In the genomic region with DNA sequence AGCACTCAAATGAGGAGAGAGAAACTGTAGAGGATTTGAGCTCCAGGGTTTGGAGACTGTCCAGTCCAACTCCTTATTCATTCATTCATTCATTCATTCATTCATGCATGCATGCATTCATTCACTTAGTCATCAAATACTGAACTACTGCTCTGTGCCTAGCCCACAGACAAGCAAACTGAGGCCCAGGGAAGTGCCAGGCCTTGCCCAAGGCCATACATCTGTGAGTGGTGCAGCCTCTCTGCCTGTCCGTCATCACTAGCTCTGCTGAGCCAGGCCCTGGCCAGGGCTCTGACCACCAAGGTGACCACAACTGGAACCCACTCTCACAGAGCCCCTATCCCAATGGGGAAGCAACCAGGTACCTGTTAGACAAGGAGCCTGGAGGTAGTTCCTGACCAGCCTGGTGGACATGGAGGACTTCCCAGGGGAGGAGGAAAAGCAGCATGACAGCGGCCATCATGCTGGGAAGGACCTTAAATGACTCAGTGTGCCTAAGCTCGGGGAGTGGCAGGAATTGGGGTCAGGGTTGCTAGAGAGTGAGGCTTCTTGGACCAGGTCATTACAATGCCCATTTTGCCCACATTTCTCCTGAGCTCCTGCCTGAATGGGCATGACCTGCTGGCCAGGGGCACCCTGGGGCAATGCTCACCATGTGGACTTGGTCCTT, we compare ENCODE assay signal across 20 cellular contexts. TPM values are rescaled to one million over a fixed set of nuclear protein-coding genes. Genes with fewer than 3 reads are reported as not detected.
A peak's percentile ranks its signal among the peaks of the same experiment; 100 is the strongest.
DNase-seq lines count a peak whose midpoint lies in the region; ATAC-seq, FAIRE-seq and TF ChIP-seq lines count a peak whose summit lies in the region.
"Had no signal": no experiment of that assay in that cellular context is flagged by ENCODE, and none has a peak within 500 bp of the region (broad histone marks: within the 10 kb centered on the region; RNA-seq: fewer than 3 reads in every experiment).

No MANE protein-coding gene starts in this region.

- RAD21 ChIA-PET in GM12878 (lab: Charles Lee; ENCODE audit: unreplicated experiment): interaction anchor here (0.9 to 7.1 kb wide), 12 partner anchors 8 to 180 kb away, joined by 3 to 70 read pairs (median 6); partner anchors contain the start of gene DUSP7

- H3K27ac ChIP-seq in SK-N-SH (ENCODE audit: low read depth in 2 of 2, low read length in 1 of 2) (peak overlapping the region; percentile 40 to 88), GM12878 (ENCODE audit: control insufficient read depth, insufficient read depth) (peak overlapping the region; percentile 55), muscle layer of duodenum (ENCODE audit: low read length) (peak overlapping the region; percentile 39), upper lobe of left lung (peak overlapping the region; percentile 38 to 81 (median 76)), ovary (no peak overlapping the region)
- H3K27ac ChIP-seq: 22Rv1, C4-2B had no signal

- ATAC-seq in SK-N-SH treated with all-trans-retinoic acid at 6 μM for 48 hours: no peak
- ATAC-seq in GM12878: no peak
- ATAC-seq in upper lobe of left lung (ENCODE audit: low FRiP score in 2 of 2): no peak
- ATAC-seq: activated T-cell treated with anti-CD3 and anti-CD28 coated beads, Interleukin-2, amount 50 U/mL, for 4 hours had no signal

- TF ChIP-seq CTCF in SK-N-SH (IDR thresholded peaks at IDR 0.05) (no peak), GM12878 (IDR thresholded peaks at IDR 0.05 in 2 of 3, conservative IDR thresholded peaks at IDR 0.05 in 1 of 3; ENCODE audit: control insufficient read depth in 2 of 3, extremely low read depth in 1 of 3, insufficient read depth in 1 of 3, low read depth in 3 of 3, low read length in 3 of 3) (no peak), upper lobe of left lung (IDR thresholded peaks at IDR 0.05) (no peak), ovary (IDR thresholded peaks at IDR 0.05) (no peak)

- DNase-seq in SK-N-SH (no peak), GM12878 (ENCODE audit: low read depth, low spot score) (no peak), upper lobe of left lung (no peak), putamen (ENCODE audit: low spot score) (no peak), SHP77 (lab: John Stamatoyannopoulos, UW) (no peak), ovary (no peak)
- DNase-seq: activated CD4-positive, alpha-beta T cell treated with anti-CD3 and anti-CD28 coated beads, Interleukin-2, amount 50 U/mL, for 48 hours; activated naive CD8-positive, alpha-beta T cell treated with anti-CD3 and anti-CD28 coated beads for 36 hours; activated T-cell treated with anti-CD3 and anti-CD28 coated beads, Interleukin-2, amount 50 U/mL, for 4 hours; cerebellar nuclear complex; DMS53; glutamatergic neuron; MM.1S; NCI-H2029; NCI-H510A treated with DMSO at 0.1 percent for 48 hours had no signal

- TF ChIP-seq EP300 in SK-N-SH (IDR thresholded peaks at IDR 0.05; ENCODE audit: borderline replicate concordance in 1 of 2, low read depth in 1 of 2, low read length in 1 of 2): no peak
- no peak for TF ChIP-seq EP300 in GM12878 (IDR thresholded peaks at IDR 0.05; ENCODE audit: borderline replicate concordance in 1 of 2, control insufficient read depth in 1 of 2, low read depth in 2 of 2, low read length in 2 of 2)
- TF ChIP-seq EP300 in upper lobe of left lung (IDR thresholded peaks at IDR 0.05): no peak
- no peak for TF ChIP-seq EP300 in ovary (IDR thresholded peaks at IDR 0.05)

- H3K9ac ChIP-seq in SK-N-SH (no peak overlapping the region), GM12878 (ENCODE audit: control insufficient read depth, insufficient read depth, low read length) (peak overlapping the region; percentile 24; the same call in 1 of the 2 replicates)

- H3K4me3 ChIP-seq in SK-N-SH (ENCODE audit: low read depth in 2 of 2, low read length in 1 of 2): no peak overlapping the region
- H3K4me3 ChIP-seq in GM12878: no peak overlapping the region
- no peak overlapping the region for H3K4me3 ChIP-seq in muscle layer of duodenum (ENCODE audit: low read depth in 1 of 2, low read length in 2 of 2)
- H3K4me3 ChIP-seq in upper lobe of left lung: peak overlapping the region in 3 of 4 donors; percentile 3 to 33 (median 4)
- no peak overlapping the region for H3K4me3 ChIP-seq in ovary

- intact Hi-C loops in GM12878 (cut with micrococcal nuclease; ENCODE audit: unreplicated experiment): no loop called here
- intact Hi-C loops in ovary (cut with DNase I): no loop called here

- H4K20me1 ChIP-seq in SK-N-SH (ENCODE audit: insufficient read depth) (no peaks in the 10 kb centered on the region), GM12878 (ENCODE audit: control insufficient read depth, insufficient read depth) (no peaks in the 10 kb centered on the region)

- H2AFZ ChIP-seq in SK-N-SH (ENCODE audit: low read depth) (peak overlapping the region; percentile 68; the same call in 1 of the 2 replicates), GM12878 (ENCODE audit: control insufficient read depth, low read depth, low read length) (peak overlapping the region; percentile 72)

- SMC1A ChIA-PET in GM12878 (lab: Charles Lee; ENCODE audit: uncharacterized antibody, unreplicated experiment): interaction anchor here (0.7 to 12.8 kb wide), 11 partner anchors 9 to 98 kb away, joined by 3 to 116 read pairs (median 6); partner anchors contain the start of gene DUSP7

- CTCF ChIA-PET in SK-N-SH (lab: Yijun Ruan, JAX) (interaction anchor here (1.1 to 24.7 kb wide), 6 partner anchors 9 to 197 kb away, joined by 3 to 983 read pairs (median 5); partner anchors contain the start of gene DUSP7), GM12878 (lab: Yijun Ruan, JAX) (interaction anchor here (0.7 to 3.9 kb wide), 12 partner anchors 8 to 192 kb away, joined by 3 to 30 read pairs (median 5); partner anchors contain the start of genes DUSP7 and RRP9)

- H3K9me3 ChIP-seq in SK-N-SH (no peaks in the 10 kb centered on the region), GM12878 (replicated peaks; ENCODE audit: control insufficient read depth, insufficient read depth, low read length) (no peaks in the 10 kb centered on the region), muscle layer of duodenum (ENCODE audit: control insufficient read depth in 1 of 2, low read length in 2 of 2) (no peaks in the 10 kb centered on the region), upper lobe of left lung (no peaks in the 10 kb centered on the region), ovary (no peaks in the 10 kb centered on the region)

- in situ Hi-C loops in GM12878 (cut with MboI): no loop called here

- no peaks in the 10 kb centered on the region for H3K36me3 ChIP-seq in SK-N-SH (replicated peaks in 1 of 2; ENCODE audit: control insufficient read depth in 1 of 2, insufficient read depth in 2 of 2, low read length in 1 of 2)
- H3K36me3 ChIP-seq in GM12878 (ENCODE audit: control insufficient read depth in 2 of 2, insufficient read depth in 2 of 2, low read length in 1 of 2): no peaks in the 10 kb centered on the region
- no peaks in the 10 kb centered on the region for H3K36me3 ChIP-seq in muscle layer of duodenum (ENCODE audit: control insufficient read depth in 1 of 2, insufficient read depth in 2 of 2, low read length in 2 of 2)
- H3K36me3 ChIP-seq in upper lobe of left lung: no peaks in the 10 kb centered on the region
- no peaks in the 10 kb centered on the region for H3K36me3 ChIP-seq in ovary

- H3K4me2 ChIP-seq in SK-N-SH (peak overlapping the region; percentile 53), GM12878 (ENCODE audit: control insufficient read depth, insufficient read depth) (peak overlapping the region; percentile 63; the same call in 1 of the 2 replicates)

- no peak for TF ChIP-seq POLR2A in GM12878 (IDR thresholded peaks at IDR 0.05; ENCODE audit: low read depth, low read length)
- TF ChIP-seq POLR2A in upper lobe of left lung (IDR thresholded peaks at IDR 0.05): no peak
- TF ChIP-seq POLR2A in ovary (IDR thresholded peaks at IDR 0.05): no peak

- POLR2A ChIA-PET in SK-N-SH (lab: Yijun Ruan, JAX) (interaction anchor here (1.0 kb wide), 1 partner anchor 13 kb away, joined by 3 read pairs; no protein-coding TSS in a partner anchor), GM12878 (lab: Charles Lee) (interaction anchor here (0.6 to 2.3 kb wide), 14 partner anchors 8 to 230 kb away, joined by 3 to 21 read pairs (median 4); partner anchors contain the start of gene DUSP7)

- 90% methylated on average over 3 of the region's 3 CpGs for WGBS in SK-N-SH (ENCODE audit: low lambda C conversion rate)
- 96% methylated on average over 3 of the region's 3 CpGs for WGBS in GM12878 (ENCODE audit: insufficient coverage, insufficient replicate concordance, low lambda C conversion rate, missing lambda C conversion rate)
- 75 to 84% methylated on average over 3 of the region's 3 CpGs for WGBS in upper lobe of left lung, 2 donors
- 85 to 94% (median 85%) methylated on average over 3 of the region's 3 CpGs for WGBS in ovary, 3 donors

- no peak for FAIRE-seq in GM12878 (lab: Jason Lieb, UNC)
- FAIRE-seq: TTC549 had no signal

- no peak for TF ChIP-seq RAD21 in SK-N-SH (IDR thresholded peaks at IDR 0.05; ENCODE audit: low read length)
- TF ChIP-seq RAD21 in GM12878 (IDR thresholded peaks at IDR 0.05; ENCODE audit: insufficient read depth, low read depth, low read length): no peak

- H3K79me2 ChIP-seq in SK-N-SH (ENCODE audit: insufficient read depth) (no peaks in the 10 kb centered on the region), GM12878 (ENCODE audit: control insufficient read depth, insufficient read depth, low read length) (no peaks in the 10 kb centered on the region)

- H3K9me2 ChIP-seq in SK-N-SH: no peaks in the 10 kb centered on the region

- H3K4me1 ChIP-seq in SK-N-SH (ENCODE audit: control insufficient read depth in 1 of 2, insufficient read depth in 2 of 2, low read depth in 1 of 2, low read length in 1 of 2) (peaks cover 20 to 75% of the 10 kb centered on the region in 2 experiments; a peak in 2 of 4 replicates), GM12878 (ENCODE audit: control insufficient read depth, insufficient read depth, low read length) (peaks cover 18% of the 10 kb centered on the region), muscle layer of duodenum (ENCODE audit: control insufficient read depth in 1 of 2, insufficient read depth in 2 of 2, low read length in 2 of 2) (peaks cover 8 to 24% of the 10 kb centered on the region in 2 donors), upper lobe of left lung (peaks cover 15 to 42% (median 31%) of the 10 kb centered on the region in 4 donors), ovary (ENCODE audit: insufficient read depth) (no peaks in the 10 kb centered on the region)

- BruUV-seq in GM12878 (replicated peaks; lab: Mats Ljungman, UMichigan): no TSS peak

- H3K27me3 ChIP-seq in SK-N-SH (ENCODE audit: insufficient read depth) (no peaks in the 10 kb centered on the region), GM12878 (replicated peaks in 1 of 2; ENCODE audit: control insufficient read depth in 2 of 2, insufficient read depth in 2 of 2, low read length in 1 of 2) (no peaks in the 10 kb centered on the region), muscle layer of duodenum (ENCODE audit: low read depth, low read length) (no peaks in the 10 kb centered on the region), upper lobe of left lung (no peaks in the 10 kb centered on the region), ovary (no peaks in the 10 kb centered on the region)

- peaks cover 3% of the 10 kb centered on the region for H3F3A ChIP-seq in SK-N-SH (replicated peaks; ENCODE audit: insufficient read depth)

RNA-seq across cellular contexts. Expression of gene RPL29, which starts 27.5 kb away (rescaled TPM):
- 3,173 and 3,642 TPM in 2 replicates for polyA plus RNA-seq in SK-N-SH (2012; rRNA removed)
- 2,707 and 3,782 TPM in 2 replicates for polyA plus RNA-seq in SK-N-SH (2012; cell fraction: cytosol; rRNA removed)
- polyA plus RNA-seq in SK-N-SH (2012; cell fraction: nucleus; rRNA removed): 883 and 941 TPM in 2 replicates
- 312 and 327 TPM in 2 replicates for total RNA-seq in GM12878 (2013; cell fraction: nucleolus; rRNA removed)
- 1,707 and 1,708 TPM in 2 replicates for total RNA-seq in GM12878 (2014; rRNA removed)
- total RNA-seq in GM12878 (2014; rRNA removed; fragmentation: Illumina TruSeq; extraction: Trizol): 2,030 and 2,061 TPM in 2 replicates
- total RNA-seq in GM12878 (2021): 1,814 and 1,873 TPM in 2 replicates
- polyA plus RNA-seq in GM12878 (2011; ENCODE audit: low read depth): 2,919 TPM
- 1,274 and 1,606 TPM in 2 replicates for polyA plus RNA-seq in GM12878 (2011; rRNA removed)
- 2,998 and 3,537 TPM in 2 replicates for polyA plus RNA-seq in GM12878 (2011; cell fraction: cytosol; rRNA removed)
- 1,112 and 1,184 TPM in 2 replicates for polyA plus RNA-seq in GM12878 (2011; cell fraction: nucleus; rRNA removed)
- 3,236 and 3,576 TPM in 2 replicates for polyA plus RNA-seq in GM12878 (2012)
- polyA plus RNA-seq in GM12878 (2014; fragmentation: Illumina TruSeq; extraction: Trizol): 1,724 and 2,477 TPM in 2 replicates
- polyA plus RNA-seq in GM12878 (2014; fragmentation: Nextera tagmentation; extraction: Ambion mirVana): 1,000 to 10,000 TPM; 1,053 to 1,085 TPM
- 2,075 and 2,190 TPM in 2 replicates for polyA plus RNA-seq in GM12878 (2014; rRNA removed)
- 1,000 to 10,000 TPM; 1,397 to 1,403 TPM for polyA plus RNA-seq in GM12878 (2016; fragmentation: Nextera tagmentation; extraction: Ambion mirVana)
- 1,357 and 1,638 TPM in 2 replicates for polyA minus RNA-seq in GM12878 (2011; rRNA and poly(A)+ RNA removed)
- 571 and 626 TPM in 2 replicates for polyA minus RNA-seq in GM12878 (2011; cell fraction: cytosol; rRNA and poly(A)+ RNA removed)
- 256 and 363 TPM in 2 replicates for polyA minus RNA-seq in GM12878 (2011; cell fraction: nucleus; rRNA and poly(A)+ RNA removed)
- total RNA-seq in upper lobe of left lung: 1,000 to 10,000 TPM in 1 of 6 donors, 100 to 1,000 TPM in 5; 306 to 1,159 (median 770) TPM
- 1,000 to 10,000 TPM; 1,785 to 3,905 (median 1,999) TPM for total RNA-seq in ovary
- polyA plus RNA-seq in ovary: 1,000 to 10,000 TPM; 1,901 to 3,982 TPM

RNA-seq across cellular contexts. Expression of gene DUSP7, which starts 33.1 kb away (rescaled TPM):
- 24.3 and 25.8 TPM in 2 replicates for polyA plus RNA-seq in SK-N-SH (2012; rRNA removed)
- polyA plus RNA-seq in SK-N-SH (2012; cell fraction: cytosol; rRNA removed): 13.1 and 20.1 TPM in 2 replicates
- 14.4 and 15.6 TPM in 2 replicates for polyA plus RNA-seq in SK-N-SH (2012; cell fraction: nucleus; rRNA removed)
- 27.3 and 28.8 TPM in 2 replicates for total RNA-seq in GM12878 (2013; cell fraction: nucleolus; rRNA removed)
- total RNA-seq in GM12878 (2014; rRNA removed): 13.0 TPM in 2 replicates
- 4.9 and 5.5 TPM in 2 replicates for total RNA-seq in GM12878 (2014; rRNA removed; fragmentation: Illumina TruSeq; extraction: Trizol)
- 16.0 and 17.5 TPM in 2 replicates for total RNA-seq in GM12878 (2021)
- 2.5 TPM for polyA plus RNA-seq in GM12878 (2011; ENCODE audit: low read depth)
- polyA plus RNA-seq in GM12878 (2011; rRNA removed): 9.7 and 17.0 TPM in 2 replicates
- polyA plus RNA-seq in GM12878 (2011; cell fraction: cytosol; rRNA removed): 24.2 and 27.7 TPM in 2 replicates
- polyA plus RNA-seq in GM12878 (2011; cell fraction: nucleus; rRNA removed): 37.1 and 37.4 TPM in 2 replicates
- polyA plus RNA-seq in GM12878 (2012): 5.4 and 6.3 TPM in 2 replicates
- 4.8 and 10.3 TPM in 2 replicates for polyA plus RNA-seq in GM12878 (2014; fragmentation: Illumina TruSeq; extraction: Trizol)
- polyA plus RNA-seq in GM12878 (2014; fragmentation: Nextera tagmentation; extraction: Ambion mirVana): under 1 TPM; 0.73 to 0.82 TPM
- polyA plus RNA-seq in GM12878 (2014; rRNA removed): 16.1 and 18.2 TPM in 2 replicates
- polyA plus RNA-seq in GM12878 (2016; fragmentation: Nextera tagmentation; extraction: Ambion mirVana): 1 to 10 TPM; 1.7 TPM
- polyA minus RNA-seq in GM12878 (2011; rRNA and poly(A)+ RNA removed): 32.2 and 48.1 TPM in 2 replicates
- polyA minus RNA-seq in GM12878 (2011; cell fraction: cytosol; rRNA and poly(A)+ RNA removed): 17.5 and 17.6 TPM in 2 replicates
- polyA minus RNA-seq in GM12878 (2011; cell fraction: nucleus; rRNA and poly(A)+ RNA removed): 28.3 and 42.2 TPM in 2 replicates
- 10 to 100 TPM; 24.1 to 49.1 (median 35.3) TPM for total RNA-seq in upper lobe of left lung
- total RNA-seq in ovary: 10 to 100 TPM in 5 of 7 donors, 1 to 10 TPM in 2; 5.1 to 18.0 (median 15.2) TPM
- polyA plus RNA-seq in ovary: 1 to 10 TPM; 6.5 to 8.6 TPM

RNA-seq across cellular contexts. Expression of gene ACY1, which starts 39.9 kb away (rescaled TPM):
- polyA plus RNA-seq in SK-N-SH (2012; rRNA removed) (93.0 and 96.2 TPM in 2 replicates), GM12878 (2011; rRNA removed) (12.5 and 18.5 TPM in 2 replicates), GM12878 (2014; fragmentation: Illumina TruSeq; extraction: Trizol) (6.4 and 18.8 TPM in 2 replicates), GM12878 (2014; fragmentation: Nextera tagmentation; extraction: Ambion mirVana) (10 to 100 TPM; 19.8 to 28.2 TPM), GM12878 (2014; rRNA removed) (31.3 and 42.2 TPM in 2 replicates), GM12878 (2016; fragmentation: Nextera tagmentation; extraction: Ambion mirVana) (10 to 100 TPM; 32.0 to 37.0 TPM), ovary (10 to 100 TPM in 1 of 2 donors, 1 to 10 TPM in 1; 8.4 to 10.2 TPM)
- polyA plus RNA-seq in SK-N-SH (2012; cell fraction: cytosol; rRNA removed): 44.0 and 62.5 TPM in 2 replicates
- polyA plus RNA-seq in SK-N-SH (2012; cell fraction: nucleus; rRNA removed): 136 and 173 TPM in 2 replicates
- total RNA-seq in GM12878 (2013; cell fraction: nucleolus; rRNA removed): 11.6 and 14.6 TPM in 2 replicates
- total RNA-seq in GM12878 (2014; rRNA removed) (28.9 and 35.1 TPM in 2 replicates), GM12878 (2014; rRNA removed; fragmentation: Illumina TruSeq; extraction: Trizol) (19.0 and 22.3 TPM in 2 replicates), GM12878 (2021) (27.4 and 33.5 TPM in 2 replicates), upper lobe of left lung (10 to 100 TPM; 17.4 to 65.0 (median 35.9) TPM), ovary (10 to 100 TPM; 13.8 to 27.4 (median 21.1) TPM)
- 62.9 TPM for polyA plus RNA-seq in GM12878 (2011; ENCODE audit: low read depth)
- polyA plus RNA-seq in GM12878 (2011; cell fraction: cytosol; rRNA removed): 31.5 and 32.0 TPM in 2 replicates
- polyA plus RNA-seq in GM12878 (2011; cell fraction: nucleus; rRNA removed): 36.7 and 37.0 TPM in 2 replicates
- polyA plus RNA-seq in GM12878 (2012): 30.6 and 33.0 TPM in 2 replicates
- 18.5 and 20.4 TPM in 2 replicates for polyA minus RNA-seq in GM12878 (2011; rRNA and poly(A)+ RNA removed)
- 7.4 and 9.5 TPM in 2 replicates for polyA minus RNA-seq in GM12878 (2011; cell fraction: cytosol; rRNA and poly(A)+ RNA removed)
- polyA minus RNA-seq in GM12878 (2011; cell fraction: nucleus; rRNA and poly(A)+ RNA removed): 10.3 and 14.9 TPM in 2 replicates

RNA-seq across cellular contexts. Expression of gene ABHD14A, which starts 48.4 kb away (rescaled TPM):
- polyA plus RNA-seq in SK-N-SH (2012; rRNA removed) (22.1 and 31.5 TPM in 2 replicates), GM12878 (2011; rRNA removed) (4.9 and 6.5 TPM in 2 replicates), GM12878 (2014; fragmentation: Illumina TruSeq; extraction: Trizol) (2.4 and 5.6 TPM in 2 replicates), GM12878 (2014; fragmentation: Nextera tagmentation; extraction: Ambion mirVana) (1 to 10 TPM; 1.2 to 2.2 TPM), GM12878 (2014; rRNA removed) (12.6 and 12.9 TPM in 2 replicates), GM12878 (2016; fragmentation: Nextera tagmentation; extraction: Ambion mirVana) (10 to 100 TPM; 22.4 to 27.0 TPM), ovary (10 to 100 TPM in 1 of 2 donors, 1 to 10 TPM in 1; 5.1 to 30.8 TPM)
- 18.6 and 24.8 TPM in 2 replicates for polyA plus RNA-seq in SK-N-SH (2012; cell fraction: cytosol; rRNA removed)
- polyA plus RNA-seq in SK-N-SH (2012; cell fraction: nucleus; rRNA removed): 13.5 and 18.1 TPM in 2 replicates
- total RNA-seq in GM12878 (2013; cell fraction: nucleolus; rRNA removed): 2.9 TPM in 2 replicates
- total RNA-seq in GM12878 (2014; rRNA removed) (12.2 and 13.1 TPM in 2 replicates), GM12878 (2014; rRNA removed; fragmentation: Illumina TruSeq; extraction: Trizol) (5.0 and 5.9 TPM in 2 replicates), GM12878 (2021) (9.3 and 12.2 TPM in 2 replicates), upper lobe of left lung (10 to 100 TPM; 15.7 to 44.5 (median 26.3) TPM), ovary (10 to 100 TPM; 13.2 to 36.1 (median 27.4) TPM)
- polyA plus RNA-seq in GM12878 (2011; ENCODE audit: low read depth): 4.0 TPM
- polyA plus RNA-seq in GM12878 (2011; cell fraction: cytosol; rRNA removed): 14.2 and 22.6 TPM in 2 replicates
- polyA plus RNA-seq in GM12878 (2011; cell fraction: nucleus; rRNA removed): 6.8 and 7.8 TPM in 2 replicates
- polyA plus RNA-seq in GM12878 (2012): 7.6 and 8.2 TPM in 2 replicates
- 2.6 and 6.4 TPM in 2 replicates for polyA minus RNA-seq in GM12878 (2011; rRNA and poly(A)+ RNA removed)
- 2.9 and 3.9 TPM in 2 replicates for polyA minus RNA-seq in GM12878 (2011; cell fraction: cytosol; rRNA and poly(A)+ RNA removed)
- polyA minus RNA-seq in GM12878 (2011; cell fraction: nucleus; rRNA and poly(A)+ RNA removed): 0.86 and 1.6 TPM in 2 replicates

RNA-seq across cellular contexts. Expression of gene ABHD14B, which starts 49.4 kb away (rescaled TPM):
- polyA plus RNA-seq in SK-N-SH (2012; rRNA removed) (64.1 and 88.3 TPM in 2 replicates), GM12878 (2011; rRNA removed) (45.4 and 76.5 TPM in 2 replicates), GM12878 (2014; fragmentation: Illumina TruSeq; extraction: Trizol) (35.9 and 51.1 TPM in 2 replicates), GM12878 (2014; fragmentation: Nextera tagmentation; extraction: Ambion mirVana) (10 to 100 TPM in 1 of 2 experiments, 1 to 10 TPM in 1; 7.8 to 14.2 TPM), GM12878 (2014; rRNA removed) (73.0 and 80.4 TPM in 2 replicates), GM12878 (2016; fragmentation: Nextera tagmentation; extraction: Ambion mirVana) (10 to 100 TPM; 47.2 to 50.9 TPM), ovary (10 to 100 TPM; 58.4 to 70.9 TPM)
- polyA plus RNA-seq in SK-N-SH (2012; cell fraction: cytosol; rRNA removed): 45.6 and 58.3 TPM in 2 replicates
- 45.8 and 64.4 TPM in 2 replicates for polyA plus RNA-seq in SK-N-SH (2012; cell fraction: nucleus; rRNA removed)
- 29.6 and 35.3 TPM in 2 replicates for total RNA-seq in GM12878 (2013; cell fraction: nucleolus; rRNA removed)
- total RNA-seq in GM12878 (2014; rRNA removed) (59.9 and 62.4 TPM in 2 replicates), GM12878 (2014; rRNA removed; fragmentation: Illumina TruSeq; extraction: Trizol) (28.9 and 30.5 TPM in 2 replicates), GM12878 (2021) (58.3 and 58.8 TPM in 2 replicates), upper lobe of left lung (10 to 100 TPM; 35.6 to 62.6 (median 50.0) TPM), ovary (10 to 100 TPM; 37.1 to 55.7 (median 45.5) TPM)
- 35.7 TPM for polyA plus RNA-seq in GM12878 (2011; ENCODE audit: low read depth)
- 80.0 and 92.8 TPM in 2 replicates for polyA plus RNA-seq in GM12878 (2011; cell fraction: cytosol; rRNA removed)
- polyA plus RNA-seq in GM12878 (2011; cell fraction: nucleus; rRNA removed): 39.8 and 51.9 TPM in 2 replicates
- polyA plus RNA-seq in GM12878 (2012): 54.6 and 64.2 TPM in 2 replicates
- 53.4 and 78.7 TPM in 2 replicates for polyA minus RNA-seq in GM12878 (2011; rRNA and poly(A)+ RNA removed)
- 18.1 and 25.1 TPM in 2 replicates for polyA minus RNA-seq in GM12878 (2011; cell fraction: cytosol; rRNA and poly(A)+ RNA removed)
- 12.8 and 21.3 TPM in 2 replicates for polyA minus RNA-seq in GM12878 (2011; cell fraction: nucleus; rRNA and poly(A)+ RNA removed)

Comparison
In these comparisons a context has a peak if more than half of its experiments do, and no peak if none do; other contexts are left out.
1. H3K27ac ChIP-seq: peak in SK-N-SH (2 of 2), GM12878 (single experiment), muscle layer of duodenum (single experiment) and upper lobe of left lung (4 of 4); none in ovary (0 of 2).
2. H3K4me3 ChIP-seq: peak in upper lobe of left lung (3 of 4); none in SK-N-SH (0 of 2), GM12878 (single experiment), muscle layer of duodenum (0 of 2) and ovary (single experiment).